In the genomic region with DNA sequence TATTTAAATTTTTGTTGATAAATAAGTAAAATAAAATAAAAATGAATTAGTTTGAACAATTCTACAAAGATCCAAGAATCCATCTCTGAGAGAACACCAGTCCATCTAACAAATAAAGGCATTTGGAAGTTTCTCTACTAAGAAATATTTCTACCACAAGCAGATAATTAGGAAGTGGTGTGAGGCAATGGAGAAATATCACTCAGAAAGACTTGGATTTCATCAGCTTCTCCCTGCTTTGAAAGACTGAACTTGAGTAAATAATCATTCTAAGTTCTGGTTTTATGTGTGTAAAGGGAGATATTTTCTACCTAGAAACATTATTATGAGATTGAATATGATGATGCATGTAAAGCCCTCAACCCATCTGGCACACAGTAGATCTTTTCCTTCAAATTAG, we compare ENCODE assay signal across 9 cellular contexts. TPM values are rescaled to one million over a fixed set of nuclear protein-coding genes. Genes with fewer than 3 reads are reported as not detected.
"Had no signal": no experiment of that assay in that cellular context is flagged by ENCODE, and none has a peak within 500 bp of the region (broad histone marks: within the 10 kb centered on the region; RNA-seq: fewer than 3 reads in every experiment).

No MANE protein-coding gene starts in this region.

- DNase-seq: GM23248, GOT3, H7, HFFc6 had no signal

- ATAC-seq: HCT116, HepG2 had no signal

- H3K27ac Mint-ChIP-seq: HFFc6, IgD-negative memory B cell had no signal

- H3K36me3 Mint-ChIP-seq: IgD-negative memory B cell had no signal

- H3K4me1 Mint-ChIP-seq: IgD-negative memory B cell had no signal

- H3K9me3 Mint-ChIP-seq: HFFc6 had no signal

- H3K4me3 Mint-ChIP-seq: HFFc6, IgD-negative memory B cell had no signal

RNA-seq across cellular contexts. Expression of gene TCF21, which starts 17.8 kb away (rescaled TPM):
- total RNA-seq: H4, HepG2, HFFc6, HT1080 had no signal
